15 cellular contexts compared by ENCODE assay signal in the genomic region with DNA sequence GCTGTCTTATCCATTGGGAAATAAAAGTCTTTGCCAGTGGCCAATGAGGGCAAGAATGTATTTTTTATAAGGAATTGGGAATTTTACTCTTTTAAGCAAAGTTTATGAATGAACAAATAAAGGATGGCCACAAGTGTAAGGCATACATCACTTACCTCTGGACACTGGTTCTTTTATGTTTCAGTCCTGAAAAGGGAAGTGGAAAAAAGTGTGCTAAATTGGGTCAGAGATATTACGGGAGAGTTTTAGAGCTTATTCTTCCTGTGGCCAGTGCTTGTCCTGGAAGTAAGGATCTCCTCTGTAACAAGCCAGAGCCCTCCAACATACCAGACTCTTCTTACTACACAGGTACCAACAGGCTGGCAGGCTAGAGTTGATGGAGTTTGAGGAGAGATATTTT.
"Had no signal": no experiment of that assay in that cellular context is flagged by ENCODE, and none has a peak within 500 bp of the region (broad histone marks: within the 10 kb centered on the region; RNA-seq: fewer than 3 reads in every experiment).

No MANE protein-coding gene starts in this region.

- H3K27me3 ChIP-seq: esophagus squamous epithelium, gastroesophageal sphincter, right atrium auricular region, stomach had no signal

- FAIRE-seq: small intestine had no signal

- H3K4me3 ChIP-seq: esophagus squamous epithelium, gastroesophageal sphincter, right atrium auricular region, stomach, thoracic aorta, transverse colon had no signal

- H3K36me3 ChIP-seq: esophagus squamous epithelium, gastroesophageal sphincter, right atrium auricular region, stomach, thoracic aorta, transverse colon had no signal

- H3K9me3 ChIP-seq: esophagus squamous epithelium, gastroesophageal sphincter, right atrium auricular region, stomach, thoracic aorta, transverse colon had no signal

- H3K4me1 ChIP-seq: esophagus squamous epithelium, gastroesophageal sphincter, right atrium auricular region, transverse colon had no signal

- H3K27ac ChIP-seq: esophagus squamous epithelium, gastroesophageal sphincter, right atrium auricular region, stomach, thoracic aorta, transverse colon had no signal

- ATAC-seq: gastroesophageal sphincter, left lobe of liver had no signal

- DNase-seq: esophagus squamous epithelium; glutamatergic neuron; islet precursor cell; mammary epithelial cell; naive thymus-derived CD4-positive, alpha-beta T cell; nephron progenitor cell; small intestine; stimulated activated CD4-positive, alpha-beta T cell treated with anti-CD3 and anti-CD28 coated beads, Interleukin-12 subunit alpha, Interleukin-12 subunit beta, amount 100 ng/mL, for 4 hours; stimulated activated naive CD4-positive, alpha-beta T cell; stomach; transverse colon had no signal
